In the genomic region with DNA sequence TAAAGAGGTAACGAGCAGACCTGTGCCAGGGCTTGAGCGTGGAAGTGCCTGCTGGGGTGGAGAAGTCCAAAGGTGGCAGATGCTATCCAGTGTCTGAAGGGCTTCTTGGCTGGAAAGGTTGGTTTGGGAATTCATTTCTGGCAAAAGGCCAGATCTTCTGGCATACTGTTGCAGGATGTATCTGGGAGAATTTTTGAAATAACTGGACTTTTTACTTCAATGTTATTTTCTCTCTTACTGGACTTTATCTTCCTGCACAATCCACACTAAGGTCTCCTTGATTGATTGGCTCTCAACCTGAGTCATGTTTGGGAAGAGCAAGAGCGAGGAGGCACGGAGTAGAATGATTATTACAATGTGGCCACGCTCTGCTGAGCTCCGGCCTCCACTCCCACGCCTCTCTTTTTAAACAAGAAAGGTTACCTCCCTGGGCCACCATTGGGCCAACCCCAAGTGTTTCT, we compare ENCODE assay signal across 20 cellular contexts.
DNase-seq lines count a peak whose midpoint lies in the region; ATAC-seq, FAIRE-seq and TF ChIP-seq lines count a peak whose summit lies in the region.
"Had no signal": no experiment of that assay in that cellular context is flagged by ENCODE, and none has a peak within 500 bp of the region (broad histone marks: within the 10 kb centered on the region; RNA-seq: fewer than 3 reads in every experiment).

No MANE protein-coding gene starts in this region.

- ATAC-seq in gastroesophageal sphincter (no peak), HG03457 (IDR thresholded peaks at IDR 0.05; ENCODE audit: unreplicated experiment) (no peak)
- ATAC-seq: effector memory CD8-positive, alpha-beta T cell had no signal

- no peak for TF ChIP-seq POLR2A in gastroesophageal sphincter (IDR thresholded peaks at IDR 0.05)

- H3K9me3 ChIP-seq in gastroesophageal sphincter (no peaks in the 10 kb centered on the region), small intestine (ENCODE audit: control insufficient read depth, low read depth) (no peaks in the 10 kb centered on the region)
- H3K9me3 ChIP-seq: upper lobe of left lung had no signal

- H3K4me1 ChIP-seq in gastroesophageal sphincter: peaks cover 5 to 98% (median 39%) of the 10 kb centered on the region in 3 donors
- H3K4me1 ChIP-seq in small intestine (ENCODE audit: control insufficient read depth in 2 of 2, insufficient read depth in 1 of 2, low read depth in 1 of 2, low read length in 1 of 2): peaks cover 14 to 20% of the 10 kb centered on the region in 2 donors

- H3K27ac ChIP-seq in adipose tissue (ENCODE audit: low read depth, low read length) (peak overlapping the region; percentile 45), gastroesophageal sphincter (peak overlapping the region in 3 of 4 donors; percentile 6 to 78 (median 44)), small intestine (ENCODE audit: low read depth in 1 of 2, low read length in 1 of 2) (peak overlapping the region in 1 of 2 donors; percentile 12)
- H3K27ac ChIP-seq: brain microvascular endothelial cell, upper lobe of left lung had no signal

- TF ChIP-seq CTCF in gastroesophageal sphincter (IDR thresholded peaks at IDR 0.05): no peak

- FAIRE-seq in small intestine (lab: Jason Lieb, UNC): no peak
- FAIRE-seq: A204.1, frontal cortex, GM12892, H54 had no signal

- TF ChIP-seq EP300 in gastroesophageal sphincter (IDR thresholded peaks at IDR 0.05): no peak

- no peaks in the 10 kb centered on the region for H3K36me3 ChIP-seq in gastroesophageal sphincter
- no peaks in the 10 kb centered on the region for H3K36me3 ChIP-seq in small intestine (ENCODE audit: control insufficient read depth in 2 of 2, insufficient read depth in 2 of 2, low read length in 2 of 2)
- H3K36me3 ChIP-seq: brain microvascular endothelial cell, upper lobe of left lung had no signal

- no peaks in the 10 kb centered on the region for H3K27me3 ChIP-seq in gastroesophageal sphincter
- no peaks in the 10 kb centered on the region for H3K27me3 ChIP-seq in small intestine (ENCODE audit: control insufficient read depth in 2 of 2, insufficient read depth in 2 of 2, low read length in 2 of 2)
- H3K27me3 ChIP-seq: brain microvascular endothelial cell, upper lobe of left lung had no signal

- 68 to 87% (median 81%) methylated on average over 7 of the region's 7 CpGs for WGBS in adipose tissue, 3 donors
- WGBS in gastroesophageal sphincter (ENCODE audit: low coverage in 1 of 2), 2 donors: 56 to 76% methylated on average over 6 to 7 of the region's 7 CpGs
- 65 to 73% (median 71%) methylated on average over 7 of the region's 7 CpGs for WGBS in small intestine, 3 donors

- H3K4me3 ChIP-seq in gastroesophageal sphincter (no peak overlapping the region), small intestine (ENCODE audit: low read depth in 1 of 2, low read length in 2 of 2) (no peak overlapping the region)
- H3K4me3 ChIP-seq: upper lobe of left lung had no signal

- DNase-seq in NCI-H1694 treated with DMSO at 0.1 percent for 48 hours (lab: John Stamatoyannopoulos, UW) (peak; percentile 12), NCI-H1694 (lab: John Stamatoyannopoulos, UW) (no peak), small intestine (peak; percentile 71), T-helper 2 cell (no peak), AG08396 (ENCODE audit: low spot score) (no peak)
- DNase-seq: activated CD4-positive, CD25-positive, alpha-beta regulatory T cell treated with anti-CD3 and anti-CD28 coated beads, Interleukin-2, amount 50 U/mL, for 72 hours; activated naive CD4-positive, alpha-beta T cell treated with anti-CD3 and anti-CD28 coated beads for 36 hours; brain microvascular endothelial cell; effector memory CD8-positive, alpha-beta T cell; NCI-H1930; NCI-H82; nucleus accumbens; upper lobe of left lung had no signal

Comparison
In these comparisons a context has a peak if more than half of its experiments do, and no peak if none do; other contexts are left out.
1. DNase-seq: peak in NCI-H1694 treated with DMSO at 0.1 percent for 48 hours (single experiment) and small intestine (single experiment); none in NCI-H1694 (single experiment), T-helper 2 cell (0 of 5) and AG08396 (single experiment).